ENCODE assay signal across 1 cellular context in the genomic region with DNA sequence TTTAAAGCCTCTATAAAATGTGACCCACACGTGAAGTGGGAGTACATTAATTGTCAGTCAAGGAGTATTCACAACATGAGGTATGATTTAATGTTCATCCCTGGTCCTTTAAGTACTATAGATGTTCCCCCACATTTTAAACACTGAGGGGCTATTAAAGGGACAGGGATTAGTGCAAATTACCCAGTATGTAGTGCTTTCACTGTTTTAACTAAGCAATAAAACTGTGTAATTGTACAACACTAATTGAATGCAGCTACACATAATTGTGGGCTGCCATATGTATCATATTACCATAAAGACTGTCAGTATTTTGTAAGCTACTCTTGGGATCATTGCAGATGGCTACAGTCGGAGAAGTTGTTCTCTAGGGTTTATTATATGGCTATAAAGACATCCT.
TF ChIP-seq lines count a peak whose summit lies in the region.

No MANE protein-coding gene starts in this region.

TF ChIP-seq in HEK293, 187 proteins besides CTCF, POLR2A, EP300 and RAD21 (continued from another document):
- TF ChIP-seq, protein P1, sequence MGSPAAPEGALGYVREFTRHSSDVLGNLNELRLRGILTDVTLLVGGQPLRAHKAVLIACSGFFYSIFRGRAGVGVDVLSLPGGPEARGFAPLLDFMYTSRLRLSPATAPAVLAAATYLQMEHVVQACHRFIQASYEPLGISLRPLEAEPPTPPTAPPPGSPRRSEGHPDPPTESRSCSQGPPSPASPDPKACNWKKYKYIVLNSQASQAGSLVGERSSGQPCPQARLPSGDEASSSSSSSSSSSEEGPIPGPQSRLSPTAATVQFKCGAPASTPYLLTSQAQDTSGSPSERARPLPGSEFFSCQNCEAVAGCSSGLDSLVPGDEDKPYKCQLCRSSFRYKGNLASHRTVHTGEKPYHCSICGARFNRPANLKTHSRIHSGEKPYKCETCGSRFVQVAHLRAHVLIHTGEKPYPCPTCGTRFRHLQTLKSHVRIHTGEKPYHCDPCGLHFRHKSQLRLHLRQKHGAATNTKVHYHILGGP (tag by site-specific recombination; IDR thresholded peaks at IDR 0.05) = peak; percentile 28; the same call in 1 of the 2 replicates
- TF ChIP-seq ZFP3 (tag by site-specific recombination; IDR thresholded peaks at IDR 0.05; ENCODE audit: low read depth) (no peak), SCRT1 (tag by site-specific recombination; IDR thresholded peaks at IDR 0.05; ENCODE audit: borderline replicate concordance) (peak; percentile 37; the same call in 1 of the 2 replicates), MZF1 (tag by site-specific recombination; IDR thresholded peaks at IDR 0.05; ENCODE audit: borderline replicate concordance) (peak; percentile 60; the same call in 1 of the 2 replicates), EGR2 (tag by site-specific recombination; IDR thresholded peaks at IDR 0.05; ENCODE audit: low read depth) (peak; percentile 21; the same call in 1 of the 2 replicates), ZBTB1 (tag by site-specific recombination; IDR thresholded peaks at IDR 0.05) (no peak), SP7 (tag by site-specific recombination; IDR thresholded peaks at IDR 0.05) (peak; percentile 100), BCL11B (tag by site-specific recombination; IDR thresholded peaks at IDR 0.05; ENCODE audit: low read depth) (peak; percentile 83), WT1 (tag by site-specific recombination; IDR thresholded peaks at IDR 0.05) (peak; percentile 96), ZNF404 (tag by site-specific recombination; IDR thresholded peaks at IDR 0.05) (no peak), ZNF274 (IDR thresholded peaks at IDR 0.05; ENCODE audit: low read length) (no peak), ZNF274 (tag by site-specific recombination; IDR thresholded peaks at IDR 0.05; ENCODE audit: borderline replicate concordance) (no peak), ZNF391 (tag by site-specific recombination; IDR thresholded peaks at IDR 0.05; ENCODE audit: borderline replicate concordance, low read depth) (peak; percentile 52; the same call in 1 of the 2 replicates), OSR2 (tag by site-specific recombination; IDR thresholded peaks at IDR 0.05) (peak; percentile 92), FEZF1 (tag by site-specific recombination; IDR thresholded peaks at IDR 0.05) (peak; percentile 93), GLIS1 (tag by site-specific recombination; IDR thresholded peaks at IDR 0.05) (peak; percentile 46), ZNF558 (tag by site-specific recombination; IDR thresholded peaks at IDR 0.05) (peak; percentile 43; the same call in 1 of the 2 replicates), ZBTB8A (tag by site-specific recombination; IDR thresholded peaks at IDR 0.05) (0 out of 2 replicates have a peak, but pooled peaks have one; percentile 29), OVOL3 (tag by site-specific recombination; IDR thresholded peaks at IDR 0.05) (peak; percentile 51; the same call in 1 of the 2 replicates)
- TF ChIP-seq, protein P2, sequence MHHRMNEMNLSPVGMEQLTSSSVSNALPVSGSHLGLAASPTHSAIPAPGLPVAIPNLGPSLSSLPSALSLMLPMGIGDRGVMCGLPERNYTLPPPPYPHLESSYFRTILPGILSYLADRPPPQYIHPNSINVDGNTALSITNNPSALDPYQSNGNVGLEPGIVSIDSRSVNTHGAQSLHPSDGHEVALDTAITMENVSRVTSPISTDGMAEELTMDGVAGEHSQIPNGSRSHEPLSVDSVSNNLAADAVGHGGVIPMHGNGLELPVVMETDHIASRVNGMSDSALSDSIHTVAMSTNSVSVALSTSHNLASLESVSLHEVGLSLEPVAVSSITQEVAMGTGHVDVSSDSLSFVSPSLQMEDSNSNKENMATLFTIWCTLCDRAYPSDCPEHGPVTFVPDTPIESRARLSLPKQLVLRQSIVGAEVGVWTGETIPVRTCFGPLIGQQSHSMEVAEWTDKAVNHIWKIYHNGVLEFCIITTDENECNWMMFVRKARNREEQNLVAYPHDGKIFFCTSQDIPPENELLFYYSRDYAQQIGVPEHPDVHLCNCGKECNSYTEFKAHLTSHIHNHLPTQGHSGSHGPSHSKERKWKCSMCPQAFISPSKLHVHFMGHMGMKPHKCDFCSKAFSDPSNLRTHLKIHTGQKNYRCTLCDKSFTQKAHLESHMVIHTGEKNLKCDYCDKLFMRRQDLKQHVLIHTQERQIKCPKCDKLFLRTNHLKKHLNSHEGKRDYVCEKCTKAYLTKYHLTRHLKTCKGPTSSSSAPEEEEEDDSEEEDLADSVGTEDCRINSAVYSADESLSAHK (tag by site-specific recombination; IDR thresholded peaks at IDR 0.05) = peak; percentile 85
- TF ChIP-seq, protein P3, sequence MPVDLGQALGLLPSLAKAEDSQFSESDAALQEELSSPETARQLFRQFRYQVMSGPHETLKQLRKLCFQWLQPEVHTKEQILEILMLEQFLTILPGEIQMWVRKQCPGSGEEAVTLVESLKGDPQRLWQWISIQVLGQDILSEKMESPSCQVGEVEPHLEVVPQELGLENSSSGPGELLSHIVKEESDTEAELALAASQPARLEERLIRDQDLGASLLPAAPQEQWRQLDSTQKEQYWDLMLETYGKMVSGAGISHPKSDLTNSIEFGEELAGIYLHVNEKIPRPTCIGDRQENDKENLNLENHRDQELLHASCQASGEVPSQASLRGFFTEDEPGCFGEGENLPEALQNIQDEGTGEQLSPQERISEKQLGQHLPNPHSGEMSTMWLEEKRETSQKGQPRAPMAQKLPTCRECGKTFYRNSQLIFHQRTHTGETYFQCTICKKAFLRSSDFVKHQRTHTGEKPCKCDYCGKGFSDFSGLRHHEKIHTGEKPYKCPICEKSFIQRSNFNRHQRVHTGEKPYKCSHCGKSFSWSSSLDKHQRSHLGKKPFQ (tag by site-specific recombination; IDR thresholded peaks at IDR 0.05) = 0 out of 2 replicates have a peak, but pooled peaks have one; percentile 52
- TF ChIP-seq, protein P4, sequence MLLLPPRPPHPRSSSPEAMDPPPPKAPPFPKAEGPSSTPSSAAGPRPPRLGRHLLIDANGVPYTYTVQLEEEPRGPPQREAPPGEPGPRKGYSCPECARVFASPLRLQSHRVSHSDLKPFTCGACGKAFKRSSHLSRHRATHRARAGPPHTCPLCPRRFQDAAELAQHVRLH (tag by site-specific recombination; IDR thresholded peaks at IDR 0.05) = peak; percentile 75; the same call in 1 of the 2 replicates
TF ChIP-seq in HEK293: peak in this region for 30.
